8 cellular contexts compared by ENCODE assay signal in the genomic region with DNA sequence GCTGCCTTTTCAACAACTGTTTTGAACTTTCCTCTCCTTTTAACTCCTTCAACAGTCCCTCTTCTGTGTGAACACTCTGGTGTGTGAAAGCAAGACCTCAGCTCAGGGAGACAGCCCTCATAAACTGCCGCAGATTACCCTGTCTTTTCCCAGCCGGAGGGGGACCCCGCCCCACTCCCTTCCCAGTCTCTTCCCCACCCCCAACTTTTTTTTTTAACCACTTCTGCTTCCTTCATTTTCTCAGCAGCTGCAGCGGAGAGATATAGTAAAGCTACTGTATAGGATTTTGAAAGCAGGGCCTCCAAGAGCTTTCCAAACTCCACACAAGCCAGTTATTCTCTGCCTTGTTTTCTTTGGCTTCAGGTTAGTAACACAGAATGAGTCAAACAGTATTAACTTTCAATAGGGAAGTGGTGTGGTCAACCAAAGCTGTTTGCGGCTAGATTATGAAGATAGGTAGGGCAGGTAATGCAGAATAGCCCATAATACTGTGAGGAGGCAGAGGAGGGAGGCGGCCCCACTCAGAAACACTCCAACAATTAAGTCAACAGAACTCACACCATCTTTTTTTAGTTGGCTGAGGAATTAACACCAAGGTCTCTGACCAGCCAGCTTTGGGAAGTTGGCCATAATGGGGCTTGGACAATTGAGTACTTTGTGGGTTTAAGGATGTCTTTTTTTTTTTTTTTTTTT.
A peak's percentile ranks its signal among the peaks of the same experiment; 100 is the strongest.
DNase-seq lines count a peak whose midpoint lies in the region; ATAC-seq, FAIRE-seq and TF ChIP-seq lines count a peak whose summit lies in the region.

No MANE protein-coding gene starts in this region.

- BruUV-seq in endothelial cell of umbilical vein (replicated peaks; lab: Mats Ljungman, UMichigan): no TSS peak

- H3K9me1 ChIP-seq in endothelial cell of umbilical vein (replicated peaks; ENCODE audit: control insufficient read depth, extremely low read depth, insufficient read depth, low read length): no peaks in the 10 kb centered on the region

- H3K9me3 ChIP-seq in endothelial cell of umbilical vein (replicated peaks; ENCODE audit: control insufficient read depth, insufficient read depth, low read length): no peaks in the 10 kb centered on the region
- no peaks in the 10 kb centered on the region for H3K9me3 ChIP-seq in psoas muscle
- H3K9me3 ChIP-seq in uterus: no peaks in the 10 kb centered on the region

- H3K9me3 Mint-ChIP-seq in T-cell: no peaks in the 10 kb centered on the region

- POLR2A ChIA-PET in T-cell (lab: Charles Lee): interaction anchor here in 1 of 2 donors (0.7 kb wide), 1 partner anchor 111 kb away, joined by 13 read pairs; no protein-coding TSS in a partner anchor
- POLR2A ChIA-PET in endothelial cell of umbilical vein (lab: Charles Lee): interaction anchor here (1.5 kb wide), 1 partner anchor 42 kb away, joined by 4 read pairs; no protein-coding TSS in a partner anchor

- dilution Hi-C loops in endothelial cell of umbilical vein (cut with MboI; ENCODE audit: extremely low pct_ligation_motif_present, low sequenced_read_pairs): no loop called here

- H3K36me3 Mint-ChIP-seq in T-cell: peaks cover 39% of the 10 kb centered on the region

- intact Hi-C loops in endothelial cell of umbilical vein (cut with micrococcal nuclease) (loop anchor here (1.0 kb wide), 1 partner anchor 9 kb away; no protein-coding TSS in a partner anchor), psoas muscle (cut with DNase I) (loop anchor here (10.0 kb wide), 1 partner anchor 101 kb away; no protein-coding TSS in a partner anchor), uterus (cut with DNase I; ENCODE audit: low total_unique reads) (no loop called here)

- H3K36me3 ChIP-seq in endothelial cell of umbilical vein (ENCODE audit: control insufficient read depth in 2 of 2, extremely low read depth in 1 of 2, insufficient read depth in 2 of 2, low read length in 2 of 2) (peaks cover 0 to 2% of the 10 kb centered on the region in 2 experiments), psoas muscle (ENCODE audit: insufficient read depth in 1 of 2, low read depth in 1 of 2) (peaks cover 0 to 30% of the 10 kb centered on the region in 2 donors), uterus (no peaks in the 10 kb centered on the region)

- peaks cover 33% of the 10 kb centered on the region for H3K79me2 ChIP-seq in endothelial cell of umbilical vein (ENCODE audit: control insufficient read depth, insufficient read depth, low read length)

- H3K4me1 ChIP-seq in endothelial cell of umbilical vein (ENCODE audit: control insufficient read depth, extremely low read depth, insufficient read depth, low read length) (peaks cover 17% of the 10 kb centered on the region), psoas muscle (peaks cover 47% of the 10 kb centered on the region), uterus (no peaks in the 10 kb centered on the region)

- H3K4me2 ChIP-seq in endothelial cell of umbilical vein (ENCODE audit: insufficient read depth, low read length): no peak overlapping the region

- H3K27me3 ChIP-seq in endothelial cell of umbilical vein (ENCODE audit: control insufficient read depth in 2 of 2, insufficient read depth in 2 of 2, low read length in 2 of 2) (no peaks in the 10 kb centered on the region), psoas muscle (ENCODE audit: insufficient read depth in 3 of 3, low read length in 2 of 3) (no peaks in the 10 kb centered on the region), uterus (no peaks in the 10 kb centered on the region)

- TF ChIP-seq CTCF in endothelial cell of umbilical vein (IDR thresholded peaks at IDR 0.05; ENCODE audit: extremely low read depth in 1 of 2, insufficient read depth in 1 of 2, low read depth in 1 of 2, low read length in 2 of 2) (no peak), psoas muscle (IDR thresholded peaks at IDR 0.05) (no peak), uterus (IDR thresholded peaks at IDR 0.05) (no peak)

- peak overlapping the region; percentile 48 to 62 for H3K27ac Mint-ChIP-seq in T-cell

- ATAC-seq in GM19452 (IDR thresholded peaks at IDR 0.05; ENCODE audit: unreplicated experiment): peak; percentile 88
- ATAC-seq in HG03442 (IDR thresholded peaks at IDR 0.05; ENCODE audit: unreplicated experiment): peak; percentile 87
- ATAC-seq in T-cell (replicated peaks in 1 of 4): peak in 2 of 4 experiments; percentile 59 to 65
- ATAC-seq in psoas muscle: peak in 2 of 4 donors; percentile 4 to 15

- TF ChIP-seq POLR2A in endothelial cell of umbilical vein (IDR thresholded peaks at IDR 0.05; ENCODE audit: low read depth, low read length) (no peak), uterus (IDR thresholded peaks at IDR 0.05) (no peak)

- H4K20me1 ChIP-seq in endothelial cell of umbilical vein (replicated peaks; ENCODE audit: control insufficient read depth, extremely low read depth, insufficient read depth, low read length): peaks cover 4% of the 10 kb centered on the region

- DNase-seq in Caki2 (ENCODE audit: low read depth) (peak; percentile 92), T-cell (peak in 1 of 34 experiments; percentile 8), endothelial cell of umbilical vein (ENCODE audit: low read depth, low spot score) (peak; percentile 80), psoas muscle (no peak), DMS79 (lab: John Stamatoyannopoulos, UW) (no peak), uterus (no peak)

- H3K4me3 ChIP-seq in endothelial cell of umbilical vein (replicated peaks in 1 of 3; ENCODE audit: insufficient read depth in 1 of 3, low read depth in 1 of 3, low read length in 3 of 3) (no peak overlapping the region), psoas muscle (peak overlapping the region; percentile 6), uterus (no peak overlapping the region)

- FAIRE-seq in endothelial cell of umbilical vein (lab: Jason Lieb, UNC): peak; percentile 79

- CTCF ChIA-PET in T-cell (lab: Charles Lee) (interaction anchor here (0.6 to 0.7 kb wide), 3 partner anchors 48 to 490 kb away, joined by 3 to 6 read pairs (median 3); no protein-coding TSS in a partner anchor), endothelial cell of umbilical vein (lab: Charles Lee) (interaction anchor here (0.6 to 2.3 kb wide), 16 partner anchors 9 to 152 kb away, joined by 3 to 24 read pairs (median 4); no protein-coding TSS in a partner anchor)

- H3K4me1 Mint-ChIP-seq in T-cell: peaks cover 12 to 48% (median 47%) of the 10 kb centered on the region in 3 donors

- H3K4me3 Mint-ChIP-seq in T-cell: no peak overlapping the region

- H3K27ac ChIP-seq in endothelial cell of umbilical vein (ENCODE audit: insufficient read depth, low read depth, low read length) (no peak overlapping the region), psoas muscle (peak overlapping the region; percentile 93), uterus (no peak overlapping the region)

- in situ Hi-C loops in Caki2 (cut with HindIII; ENCODE audit: low pct_unique_long_range_greater_than_20kb, low sequenced_read_pairs): no loop called here

- H2AFZ ChIP-seq in endothelial cell of umbilical vein (ENCODE audit: low read depth, low read length): no peak overlapping the region

- no peaks in the 10 kb centered on the region for H3K27me3 Mint-ChIP-seq in T-cell

- WGBS in psoas muscle, 3 donors: 74 to 80% (median 76%) methylated on average over 6 of the region's 6 CpGs

- no peak overlapping the region for H3K9ac ChIP-seq in endothelial cell of umbilical vein (replicated peaks; ENCODE audit: extremely low read depth, insufficient read depth, low read length)

TF ChIP-seq in endothelial cell of umbilical vein, 7 proteins besides CTCF, POLR2A, EP300 and RAD21:
- TF ChIP-seq FOS (IDR thresholded peaks at IDR 0.05; ENCODE audit: borderline replicate concordance, insufficient read depth, low read length): peak; percentile 56
- peak; percentile 97 for TF ChIP-seq GATA2 (IDR thresholded peaks at IDR 0.05; ENCODE audit: insufficient read depth, insufficient read length, low read depth, low read length)
- peak; percentile 81 for TF ChIP-seq POLR2AphosphoS5 (IDR thresholded peaks at IDR 0.05; ENCODE audit: insufficient read depth, low read depth, low read length)
- TF ChIP-seq JUN (IDR thresholded peaks at IDR 0.05; ENCODE audit: borderline replicate concordance, insufficient read depth, insufficient read length, low read depth): peak; percentile 64
- TF ChIP-seq EZH2 (IDR thresholded peaks at IDR 0.05; ENCODE audit: borderline replicate concordance, low read depth, low read length, severe bottlenecking): no peak
- TF ChIP-seq, protein P1, sequence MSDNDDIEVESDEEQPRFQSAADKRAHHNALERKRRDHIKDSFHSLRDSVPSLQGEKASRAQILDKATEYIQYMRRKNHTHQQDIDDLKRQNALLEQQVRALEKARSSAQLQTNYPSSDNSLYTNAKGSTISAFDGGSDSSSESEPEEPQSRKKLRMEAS (IDR thresholded peaks at IDR 0.05; ENCODE audit: insufficient read depth, insufficient read length): no peak
- TF ChIP-seq MYC (IDR thresholded peaks at IDR 0.05; ENCODE audit: low read depth, low read length): no peak

Comparison
In these comparisons a context has a peak if more than half of its experiments do, and no peak if none do; other contexts are left out.
1. DNase-seq: peak in Caki2 (single experiment) and endothelial cell of umbilical vein (single experiment); none in psoas muscle (0 of 2), DMS79 (single experiment) and uterus (0 of 2).